ENCODE assay signal across 27 cellular contexts in genomic region chr17:14901376-14901775, GRCh38.
"Had no signal": no experiment of that assay in that cellular context is flagged by ENCODE, and none has a peak within 500 bp of the region (broad histone marks: within the 10 kb centered on the region; RNA-seq: fewer than 3 reads in every experiment).

No MANE protein-coding gene starts in this region.

- H3K4me3 ChIP-seq: stomach, suprapubic skin, testis, thoracic aorta, thyroid gland, tibial artery, tibial nerve, transverse colon, upper lobe of left lung, upper lobe of right lung, uterus, vagina had no signal

- H3K4me1 ChIP-seq: stomach, suprapubic skin, testis, thyroid gland, tibial artery, tibial nerve, transverse colon, upper lobe of left lung, upper lobe of right lung, uterus, vagina had no signal

- H3K9me3 ChIP-seq: suprapubic skin, testis, thoracic aorta, thyroid gland, tibial artery, transverse colon, upper lobe of right lung, uterus, vagina had no signal

- H3K36me3 ChIP-seq: stomach, suprapubic skin, thoracic aorta, thyroid gland, tibial artery, tibial nerve, transverse colon, upper lobe of left lung, upper lobe of right lung, uterus, vagina had no signal

- DNase-seq: stimulated activated CD4-positive, alpha-beta T cell treated with anti-CD3 and anti-CD28 coated beads, Interleukin-2, amount 100 ng/mL, for 48 hours; stimulated activated CD4-positive, alpha-beta T cell treated with anti-CD3 and anti-CD28 coated beads, Interleukin-4, amount 100 ng/mL, for 1 hour; stimulated activated CD4-positive, alpha-beta T cell treated with anti-CD3 and anti-CD28 coated beads, Interleukin-4, amount 100 ng/mL, for 24 hours; stimulated activated CD4-positive, alpha-beta T cell treated with anti-CD3 and anti-CD28 coated beads, Interleukin-4, amount 100 ng/mL, for 4 hours; stimulated activated CD8-positive, alpha-beta memory T cell treated with anti-CD3 and anti-CD28 coated beads, Interleukin-4, amount 100 ng/mL, for 48 hours; stimulated activated naive B cell treated with anti-CD40 and anti-IgM and Interleukin-4, amounts not matched to agents 10 μg/mL and 1 μg/mL and 100 μg/mL, for 72 hours; stimulated activated naive CD4-positive, alpha-beta T cell; stimulated activated naive CD4-positive, alpha-beta T cell treated with Interleukin-2 at 50 U/mL for 16 hours; stimulated activated naive CD8-positive, alpha-beta T cell treated with anti-CD3 and anti-CD28 coated beads, Interleukin-15, amount 100 ng/mL, for 72 hours; stimulated activated naive CD8-positive, alpha-beta T cell treated with anti-CD3 and anti-CD28 coated beads, Interleukin-15, Interleukin-2, amounts not matched to agents 100 U/mL and 50 U/mL, for 24 hours; stomach; substantia nigra; testis; thyroid gland; tibial artery; transverse colon; trophoblast cell; upper lobe of left lung; upper lobe of right lung; uterus had no signal

- H3K27ac ChIP-seq: stomach, suprapubic skin, testis, thoracic aorta, thyroid gland, tibial artery, tibial nerve, transverse colon, upper lobe of left lung, upper lobe of right lung, uterus, vagina had no signal

- ATAC-seq: stimulated activated effector memory CD8-positive, alpha-beta T cell treated with anti-CD3 and anti-CD28 coated beads, Interleukin-12 subunit alpha, Interleukin-12 subunit beta, amount 100 ng/mL, for 72 hours; stimulated activated memory B cell treated with anti-CD40 and anti-IgM and Interleukin-4, amounts not matched to agents 10 μg/mL and 1 μg/mL and 100 μg/mL, for 72 hours; stimulated activated naive B cell treated with anti-CD40 and anti-IgM and Interleukin-4, amounts not matched to agents 10 μg/mL and 1 μg/mL and 100 μg/mL, for 72 hours; stimulated activated naive CD8-positive, alpha-beta T cell treated with anti-CD3 and anti-CD28 coated beads, Interleukin-15, amount 100 ng/mL, for 72 hours; stimulated activated naive CD8-positive, alpha-beta T cell treated with anti-CD3 and anti-CD28 coated beads, Interleukin-15, Interleukin-2, amounts not matched to agents 100 U/mL and 50 U/mL, for 24 hours; upper lobe of right lung had no signal

- FAIRE-seq: urothelium cell line had no signal

- H3K27me3 ChIP-seq: stomach, testis, thyroid gland, tibial artery, tibial nerve, transverse colon, upper lobe of left lung, upper lobe of right lung, uterus, vagina had no signal
